10 cellular contexts compared by ENCODE assay signal in genomic region chr1:153659656-153660055, GRCh38. TPM values are rescaled to one million over a fixed set of nuclear protein-coding genes. Genes with fewer than 3 reads are reported as not detected.
DNase-seq lines count a peak whose midpoint lies in the region; ATAC-seq and TF ChIP-seq lines count a peak whose summit lies in the region.
"Had no signal": no experiment of that assay in that cellular context is flagged by ENCODE, and none has a peak within 500 bp of the region (broad histone marks: within the 10 kb centered on the region; RNA-seq: fewer than 3 reads in every experiment).

No MANE protein-coding gene starts in this region.

- H3K4me1 Mint-ChIP-seq in CD4-positive, alpha-beta T cell (ENCODE audit: low read depth): peaks cover 16% of the 10 kb centered on the region
- H3K4me1 Mint-ChIP-seq in neural progenitor cell: peaks cover 20% of the 10 kb centered on the region

- intact Hi-C loops in CD4-positive, alpha-beta T cell (cut with DNase I, micrococcal nuclease): loop anchor here in 1 of 2 experiments (1.0 to 5.0 kb wide), 2 partner anchors 10 to 68 kb away; partner anchors contain the start of gene INTS3

- peaks cover 19% of the 10 kb centered on the region for H4K20me1 ChIP-seq in neural progenitor cell (ENCODE audit: low read depth)

- H2AFZ ChIP-seq in neural progenitor cell (replicated peaks): no peak overlapping the region

- H3K4me3 ChIP-seq in NB4 (ENCODE audit: low read depth, low read length) (peak overlapping the region; percentile 92), ectodermal cell (ENCODE audit: insufficient read depth, low read depth, low read length) (peak overlapping the region; percentile 85), neural progenitor cell (peak overlapping the region; percentile 72)

- 89% methylated on average over 8 to 9 of the region's 9 CpGs for WGBS in ectodermal cell, 2 experiments

- peak overlapping the region; percentile 85 for H3K4me2 ChIP-seq in neural progenitor cell

- peaks cover 57% of the 10 kb centered on the region for H3F3A ChIP-seq in neural progenitor cell (ENCODE audit: low read depth)

- no peaks in the 10 kb centered on the region for H3K27me3 Mint-ChIP-seq in CD4-positive, alpha-beta T cell
- H3K27me3 Mint-ChIP-seq in neural progenitor cell (ENCODE audit: insufficient read depth, low read depth): peaks cover 4% of the 10 kb centered on the region

- no peak for DNase-seq in CD4-positive, alpha-beta T cell
- no peak for DNase-seq in NB4 (ENCODE audit: low read depth)
- no peak for DNase-seq in neural progenitor cell (ENCODE audit: low spot score)
- no peak for DNase-seq in HCEC 1CT
- no peak for DNase-seq in NCI-H69 (lab: John Stamatoyannopoulos, UW)
- DNase-seq in DMS53 (lab: John Stamatoyannopoulos, UW): no peak
- DNase-seq: NCI-H1417, occipital lobe had no signal

- no peaks in the 10 kb centered on the region for H3K4me1 ChIP-seq in ectodermal cell (ENCODE audit: control insufficient read depth, insufficient read depth, low read length)
- H3K4me1 ChIP-seq in neural progenitor cell: peaks cover 5% of the 10 kb centered on the region

- TF ChIP-seq CTCF in CD4-positive, alpha-beta T cell (IDR thresholded peaks at IDR 0.05): no peak
- no peak for TF ChIP-seq CTCF in NB4 (IDR thresholded peaks at IDR 0.05; ENCODE audit: low read depth, low read length)
- TF ChIP-seq CTCF in neural progenitor cell (IDR thresholded peaks at IDR 0.05): no peak

- peaks cover 50% of the 10 kb centered on the region for H3K36me3 Mint-ChIP-seq in CD4-positive, alpha-beta T cell (ENCODE audit: low read depth)
- H3K36me3 Mint-ChIP-seq in neural progenitor cell: peaks cover 9% of the 10 kb centered on the region

- H3K27me3 ChIP-seq in CD4-positive, alpha-beta T cell (ENCODE audit: control insufficient read depth, insufficient read depth, low read length): no peaks in the 10 kb centered on the region
- H3K27me3 ChIP-seq in ectodermal cell (ENCODE audit: control insufficient read depth, insufficient read depth, low read length, poor library complexity, severe bottlenecking): no peaks in the 10 kb centered on the region
- H3K27me3 ChIP-seq in neural progenitor cell: no peaks in the 10 kb centered on the region

- CTCF ChIA-PET in CD4-positive, alpha-beta T cell (lab: Charles Lee): interaction anchor here (0.6 to 1.7 kb wide), 4 partner anchors 12 to 1599 kb away, joined by 3 to 4 read pairs (median 3); partner anchors contain the start of gene ILF2

- H3K9me3 Mint-ChIP-seq in CD4-positive, alpha-beta T cell: no peaks in the 10 kb centered on the region
- H3K9me3 Mint-ChIP-seq in neural progenitor cell: no peaks in the 10 kb centered on the region

- peaks cover 24% of the 10 kb centered on the region for H3K36me3 ChIP-seq in ectodermal cell (ENCODE audit: control insufficient read depth, insufficient read depth, low read length)
- peaks cover 17% of the 10 kb centered on the region for H3K36me3 ChIP-seq in neural progenitor cell

- ATAC-seq in CD4-positive, alpha-beta T cell (ENCODE audit: poor library complexity): no peak
- ATAC-seq in HG02610 (IDR thresholded peaks at IDR 0.05; ENCODE audit: unreplicated experiment): no peak

- peak overlapping the region; percentile 97 for H3K4me3 Mint-ChIP-seq in CD4-positive, alpha-beta T cell
- peak overlapping the region; percentile 97 for H3K4me3 Mint-ChIP-seq in neural progenitor cell

- H3K79me2 ChIP-seq in neural progenitor cell (ENCODE audit: low read depth): peaks cover 14% of the 10 kb centered on the region

- H3K9ac ChIP-seq in neural progenitor cell: peak overlapping the region; percentile 63

- no peak for TF ChIP-seq POLR2A in NB4 (IDR thresholded peaks at IDR 0.05; ENCODE audit: extremely low read depth, insufficient read length)

- H3K9me3 ChIP-seq in CD4-positive, alpha-beta T cell (ENCODE audit: control insufficient read depth, low read length): no peaks in the 10 kb centered on the region
- no peaks in the 10 kb centered on the region for H3K9me3 ChIP-seq in ectodermal cell (ENCODE audit: control insufficient read depth, low read length)
- no peaks in the 10 kb centered on the region for H3K9me3 ChIP-seq in neural progenitor cell (ENCODE audit: low read depth)

- POLR2A ChIA-PET in CD4-positive, alpha-beta T cell (lab: Charles Lee): interaction anchor here (1.1 to 5.0 kb wide), 8 partner anchors 9 to 331 kb away, joined by 3 to 61 read pairs (median 6); partner anchors contain the start of genes CHTOP, ILF2 and RPS27

- no peak overlapping the region for H3K27ac ChIP-seq in CD4-positive, alpha-beta T cell (ENCODE audit: low read depth, low read length)
- no peak overlapping the region for H3K27ac ChIP-seq in ectodermal cell (ENCODE audit: insufficient read depth, low read depth, low read length, poor library complexity, severe bottlenecking)
- no peak overlapping the region for H3K27ac ChIP-seq in neural progenitor cell

- H3K27ac Mint-ChIP-seq in CD4-positive, alpha-beta T cell: peak overlapping the region; percentile 94
- H3K27ac Mint-ChIP-seq in neural progenitor cell: peak overlapping the region; percentile 85

RNA-seq across cellular contexts. Expression of gene SNAPIN, which starts 1.2 kb away (rescaled TPM):
- 1 to 10 TPM; 7.2 to 7.3 TPM for total RNA-seq in CD4-positive, alpha-beta T cell
- polyA plus RNA-seq in ectodermal cell (2013, experiment 1 of 4): 35.0 TPM
- 39.7 TPM for polyA plus RNA-seq in ectodermal cell (2013, experiment 2 of 4)
- 43.8 TPM for polyA plus RNA-seq in ectodermal cell (2013, experiment 3 of 4)
- 44.1 TPM for polyA plus RNA-seq in ectodermal cell (2013, experiment 4 of 4)
- total RNA-seq in neural progenitor cell (ENCODE audit: low replicate concordance): 50.1 and 52.4 TPM in 2 replicates

RNA-seq across cellular contexts. Expression of gene ILF2, which starts 11.1 kb away (rescaled TPM):
- total RNA-seq in CD4-positive, alpha-beta T cell: 100 to 1,000 TPM; 140 to 147 TPM
- 464 TPM for polyA plus RNA-seq in ectodermal cell (2013, experiment 1 of 4)
- 424 TPM for polyA plus RNA-seq in ectodermal cell (2013, experiment 2 of 4)
- 375 TPM for polyA plus RNA-seq in ectodermal cell (2013, experiment 3 of 4)
- polyA plus RNA-seq in ectodermal cell (2013, experiment 4 of 4): 419 TPM
- total RNA-seq in neural progenitor cell (ENCODE audit: low replicate concordance): 474 and 475 TPM in 2 replicates

RNA-seq across cellular contexts. Expression of gene NPR1, which starts 18.8 kb away (rescaled TPM):
- not detected for total RNA-seq in CD4-positive, alpha-beta T cell
- polyA plus RNA-seq in ectodermal cell (2013, experiment 1 of 4): 0.63 TPM
- 0.43 TPM for polyA plus RNA-seq in ectodermal cell (2013, experiment 2 of 4)
- polyA plus RNA-seq in ectodermal cell (2013, experiment 3 of 4): 0.37 TPM
- 0.24 TPM for polyA plus RNA-seq in ectodermal cell (2013, experiment 4 of 4)
- 0.19 and 0.84 TPM in 2 replicates for total RNA-seq in neural progenitor cell (ENCODE audit: low replicate concordance)

RNA-seq across cellular contexts. Expression of gene CHTOP, which starts 25.8 kb away (rescaled TPM):
- total RNA-seq in CD4-positive, alpha-beta T cell: 100 to 1,000 TPM in 1 of 2 experiments, 10 to 100 TPM in 1; 97.1 to 102 TPM
- 141 TPM for polyA plus RNA-seq in ectodermal cell (2013, experiment 1 of 4)
- 153 TPM for polyA plus RNA-seq in ectodermal cell (2013, experiment 2 of 4)
- polyA plus RNA-seq in ectodermal cell (2013, experiment 3 of 4): 117 TPM
- polyA plus RNA-seq in ectodermal cell (2013, experiment 4 of 4): 130 TPM
- 96.1 and 104 TPM in 2 replicates for total RNA-seq in neural progenitor cell (ENCODE audit: low replicate concordance)

RNA-seq across cellular contexts. Expression of gene S100A1, which starts 31.4 kb away (rescaled TPM):
- not detected for total RNA-seq in CD4-positive, alpha-beta T cell
- not detected for polyA plus RNA-seq in ectodermal cell (2013, experiment 1 of 4)
- 0.76 TPM for polyA plus RNA-seq in ectodermal cell (2013, experiment 2 of 4)
- 1.5 TPM for polyA plus RNA-seq in ectodermal cell (2013, experiment 3 of 4)
- polyA plus RNA-seq in ectodermal cell (2013, experiment 4 of 4): not detected
- total RNA-seq in neural progenitor cell (ENCODE audit: low replicate concordance): 0.74 TPM in 1 of 2 replicates, not detected in the other
